8 cellular contexts compared by ENCODE assay signal in genomic region chr3:113947372-113948014, GRCh38. TPM values are rescaled to one million over a fixed set of nuclear protein-coding genes. Genes with fewer than 3 reads are reported as not detected.
DNase-seq lines count a peak whose midpoint lies in the region; ATAC-seq and TF ChIP-seq lines count a peak whose summit lies in the region.

ZDHHC23 (plus strand) TSS chr3:113948013; CDS start chr3:113948803, 790 bp downstream.

- TF ChIP-seq CTCF in Peyer's patch (IDR thresholded peaks at IDR 0.05) (peak in 2 of 6 experiments; percentile 9 to 16), fibroblast of the aortic adventitia (IDR thresholded peaks at IDR 0.05; ENCODE audit: insufficient read depth, low read length) (no peak), neural crest cell (conservative IDR thresholded peaks at IDR 0.05) (no peak), stomach (IDR thresholded peaks at IDR 0.05) (no peak)

- peak within 1 kb of the TSS; percentile 61 for H3K27ac Mint-ChIP-seq in activated T-helper 2 cell treated with anti-CD3 and anti-CD28 coated beads, Interferon-gamma antibody, Interleukin-2, Interleukin-4, amounts not matched to agents 10 μg/mL and 5 μg/mL and 100 μg/mL, durations not matched to agents 14 hours and 24 hours and 36 hours
- no peak within 1 kb of the TSS for H3K27ac Mint-ChIP-seq in neural crest cell (ENCODE audit: unreplicated experiment)

- peak; percentile 75 for ATAC-seq in GM21723 (IDR thresholded peaks at IDR 0.05; ENCODE audit: unreplicated experiment)

- peak within 1 kb of the TSS; percentile 70 for H3K4me3 ChIP-seq in Jurkat, Clone E6-1 (ENCODE audit: low read length)
- H3K4me3 ChIP-seq in Peyer's patch = peak within 1 kb of the TSS; percentile 65 to 87 (median 86)
- H3K4me3 ChIP-seq in fibroblast of the aortic adventitia (ENCODE audit: low read depth, low read length) = peak within 1 kb of the TSS; percentile 80
- peak within 1 kb of the TSS; percentile 59 to 97 (median 91) for H3K4me3 ChIP-seq in stomach

- peaks cover 0 to 6% (median 0%) of the 10 kb centered on the region in 4 donors for H3K4me1 ChIP-seq in Peyer's patch
- peaks cover 0 to 25% (median 17%) of the 10 kb centered on the region in 4 donors for H3K4me1 ChIP-seq in stomach

- no peaks in the 10 kb centered on the region for H3K9me3 Mint-ChIP-seq in activated T-helper 2 cell treated with anti-CD3 and anti-CD28 coated beads, Interferon-gamma antibody, Interleukin-2, Interleukin-4, amounts not matched to agents 10 μg/mL and 5 μg/mL and 100 μg/mL, durations not matched to agents 14 hours and 24 hours and 36 hours
- no peaks in the 10 kb centered on the region for H3K9me3 Mint-ChIP-seq in neural crest cell

- H3K27me3 ChIP-seq in Peyer's patch (no peaks in the 10 kb centered on the region), stomach (no peaks in the 10 kb centered on the region)

- DNase-seq in DMS153 treated with DMSO at 0.1 percent for 48 hours (lab: John Stamatoyannopoulos, UW; ENCODE audit: unreplicated experiment) = peak; percentile 56
- DNase-seq in Jurkat, Clone E6-1 (ENCODE audit: low read depth, low spot score) = no peak
- peak; percentile 53 to 94 (median 89) for DNase-seq in Peyer's patch
- DNase-seq in activated T-helper 2 cell treated with anti-CD3 and anti-CD28 coated beads, Interferon-gamma antibody, Interleukin-2, Interleukin-4, amounts not matched to agents 10 μg/mL and 5 μg/mL and 100 μg/mL, durations not matched to agents 14 hours and 24 hours and 36 hours (ENCODE audit: low spot score) = peak; percentile 64
- DNase-seq in fibroblast of the aortic adventitia (ENCODE audit: low read depth) = peak; percentile 58
- peak; percentile 22 for DNase-seq in neural crest cell (ENCODE audit: low read depth, low spot score)
- DNase-seq in stomach = peak; percentile 92

- TF ChIP-seq EP300 in stomach (IDR thresholded peaks at IDR 0.05) = no peak

- H3K4me1 Mint-ChIP-seq in activated T-helper 2 cell treated with anti-CD3 and anti-CD28 coated beads, Interferon-gamma antibody, Interleukin-2, Interleukin-4, amounts not matched to agents 10 μg/mL and 5 μg/mL and 100 μg/mL, durations not matched to agents 14 hours and 24 hours and 36 hours (ENCODE audit: low read depth) = peaks cover 7% of the 10 kb centered on the region
- H3K4me1 Mint-ChIP-seq in neural crest cell = peaks cover 4% of the 10 kb centered on the region

- peak within 1 kb of the TSS; percentile 57 to 84 (median 65) for H3K27ac ChIP-seq in Peyer's patch
- H3K27ac ChIP-seq in stomach = peak within 1 kb of the TSS; percentile 78 to 95 (median 82)

- intact Hi-C loops in activated T-helper 2 cell treated with anti-CD3 and anti-CD28 coated beads, Interferon-gamma antibody, Interleukin-2, Interleukin-4, amounts not matched to agents 10 μg/mL and 5 μg/mL and 100 μg/mL, durations not matched to agents 14 hours and 24 hours and 36 hours (cut with micrococcal nuclease) = loop anchor here (2.0 to 5.0 kb wide), 4 partner anchors 109 to 275 kb away; partner anchors contain the start of genes CCDC191, QTRT2 and USF3
- intact Hi-C loops in stomach (cut with DNase I; ENCODE audit: low total_unique reads) = no loop called here

- peaks cover 0 to 10% (median 0%) of the 10 kb centered on the region in 3 donors for H3K36me3 ChIP-seq in Peyer's patch
- H3K36me3 ChIP-seq in stomach = peaks cover 0 to 5% (median under 1%) of the 10 kb centered on the region in 4 donors

- H3K9me3 ChIP-seq in Peyer's patch (no peaks in the 10 kb centered on the region), stomach (no peaks in the 10 kb centered on the region)

- 0 to 1% (median 0%) methylated on average over 4 to 80 of the region's 80 CpGs for WGBS in stomach, 5 donors

- peaks cover 53% of the 10 kb centered on the region for H3K27me3 Mint-ChIP-seq in activated T-helper 2 cell treated with anti-CD3 and anti-CD28 coated beads, Interferon-gamma antibody, Interleukin-2, Interleukin-4, amounts not matched to agents 10 μg/mL and 5 μg/mL and 100 μg/mL, durations not matched to agents 14 hours and 24 hours and 36 hours (ENCODE audit: low read depth)
- peaks cover 71% of the 10 kb centered on the region for H3K27me3 Mint-ChIP-seq in neural crest cell (ENCODE audit: low read depth)

- H3K36me3 Mint-ChIP-seq in activated T-helper 2 cell treated with anti-CD3 and anti-CD28 coated beads, Interferon-gamma antibody, Interleukin-2, Interleukin-4, amounts not matched to agents 10 μg/mL and 5 μg/mL and 100 μg/mL, durations not matched to agents 14 hours and 24 hours and 36 hours (ENCODE audit: low read depth) = no peaks in the 10 kb centered on the region
- no peaks in the 10 kb centered on the region for H3K36me3 Mint-ChIP-seq in neural crest cell (ENCODE audit: low read depth)

- TF ChIP-seq POLR2A in Peyer's patch (IDR thresholded peaks at IDR 0.05) = no peak
- TF ChIP-seq POLR2A in stomach (IDR thresholded peaks at IDR 0.05) = no peak

- H3K4me3 Mint-ChIP-seq in activated T-helper 2 cell treated with anti-CD3 and anti-CD28 coated beads, Interferon-gamma antibody, Interleukin-2, Interleukin-4, amounts not matched to agents 10 μg/mL and 5 μg/mL and 100 μg/mL, durations not matched to agents 14 hours and 24 hours and 36 hours (ENCODE audit: low read depth) = peak within 1 kb of the TSS; percentile 75
- H3K4me3 Mint-ChIP-seq in neural crest cell = peak within 1 kb of the TSS; percentile 83

RNA-seq across cellular contexts. Expression of gene ZDHHC23, which starts in this region (rescaled TPM):
- 17.5 TPM for polyA plus RNA-seq in Jurkat, Clone E6-1 (2012; ENCODE audit: insufficient read depth, insufficient read length)
- total RNA-seq in Peyer's patch = 10 to 100 TPM; 15.7 to 27.2 (median 25.2) TPM
- 2.6 and 2.9 TPM in 2 replicates for total RNA-seq in activated T-helper 2 cell treated with anti-CD3 and anti-CD28 coated beads, Interferon-gamma antibody, Interleukin-2, Interleukin-4, amounts not matched to agents 10 μg/mL and 5 μg/mL and 100 μg/mL, durations not matched to agents 14 hours and 24 hours and 36 hours
- 3.3 and 7.0 TPM in 2 replicates for total RNA-seq in fibroblast of the aortic adventitia (ENCODE audit: low replicate concordance)
- 0.28 and 0.34 TPM in 2 replicates for total RNA-seq in neural crest cell
- total RNA-seq in stomach = 10 to 100 TPM; 10.5 to 93.9 (median 23.8) TPM
- polyA plus RNA-seq in stomach = 1 to 10 TPM; 1.7 to 2.3 (median 1.7) TPM

Comparison
In these comparisons a context has a peak if more than half of its experiments do, and no peak if none do; other contexts are left out.
1. Peak in DNase-seq in neural crest cell; RNA of the gene not detected or under 1 TPM.